Comparison of ENCODE assay signal across 24 cellular contexts in the genomic region with DNA sequence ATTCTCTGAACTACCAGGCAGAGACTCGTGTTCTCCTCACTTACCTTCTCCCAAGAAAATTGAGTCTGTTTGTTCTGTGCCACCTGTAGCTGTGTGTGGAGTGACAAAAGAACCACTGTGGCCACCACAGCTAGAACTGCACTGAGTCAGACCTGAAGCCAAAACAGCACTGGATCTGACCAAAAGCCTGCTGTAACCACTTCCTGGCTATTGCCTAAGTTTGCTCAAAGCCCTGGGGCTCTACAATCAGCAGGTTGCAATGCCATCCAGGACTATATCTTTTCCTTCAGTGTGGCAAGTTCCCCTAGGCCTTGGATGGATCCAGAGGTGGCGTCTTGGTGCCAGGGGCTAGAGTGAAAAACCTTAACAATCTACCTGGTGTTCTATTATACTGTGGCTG.
DNase-seq lines count a peak whose midpoint lies in the region; ATAC-seq and TF ChIP-seq lines count a peak whose summit lies in the region.
"Had no signal": no experiment of that assay in that cellular context is flagged by ENCODE, and none has a peak within 500 bp of the region (broad histone marks: within the 10 kb centered on the region; RNA-seq: fewer than 3 reads in every experiment).

No MANE protein-coding gene starts in this region.

- POLR2A ChIA-PET in PC-3 (lab: Charles Lee; ENCODE audit: unreplicated experiment), result no interaction called here

- H3K9ac ChIP-seq in PC-3 (ENCODE audit: low read length), result no peak overlapping the region
- H3K9ac ChIP-seq: BLaER1 had no signal

- CTCF ChIA-PET in PC-3 (lab: Charles Lee), result no interaction called here

- H3K79me2 ChIP-seq in PC-3 (ENCODE audit: low read length), result no peaks in the 10 kb centered on the region

- H3K27me3 ChIP-seq in PC-3 (ENCODE audit: low read length), result no peaks in the 10 kb centered on the region
- H3K27me3 ChIP-seq: MG63, Peyer's patch, SJSA1 had no signal

- ATAC-seq in PC-3 (no peak), HG03108 (IDR thresholded peaks at IDR 0.05; ENCODE audit: unreplicated experiment) (no peak)
- ATAC-seq: K562, Right ventricle myocardium inferior had no signal

- no peaks in the 10 kb centered on the region for H3F3A ChIP-seq in PC-3 (ENCODE audit: low read length, unreplicated experiment)

- no peaks in the 10 kb centered on the region for H3K9me2 ChIP-seq in PC-3 (replicated peaks; ENCODE audit: low read length)

- no peaks in the 10 kb centered on the region for H3K9me3 ChIP-seq in PC-3 (ENCODE audit: low read length)
- H3K9me3 ChIP-seq: BLaER1, MG63, Peyer's patch, SJSA1 had no signal

- intact Hi-C loops in PC-3 (cut with micrococcal nuclease), result no loop called here

- H2AFZ ChIP-seq in PC-3 (ENCODE audit: low read length), result no peak overlapping the region

- BruUV-seq in PC-3 (replicated peaks; lab: Mats Ljungman, UMichigan), result no TSS peak

- no peak overlapping the region for H3K4me2 ChIP-seq in PC-3 (ENCODE audit: low read length)
- H3K4me2 ChIP-seq: BLaER1 had no signal

- no peaks in the 10 kb centered on the region for H3K4me1 ChIP-seq in PC-3 (ENCODE audit: insufficient read depth, low read length)
- H3K4me1 ChIP-seq: BLaER1, Peyer's patch, SJSA1 had no signal

- no peak overlapping the region for H3K4me3 ChIP-seq in PC-3 (ENCODE audit: low read length)
- H3K4me3 ChIP-seq: BLaER1, K562, MG63, Peyer's patch, SJSA1 had no signal

- H4K20me1 ChIP-seq in PC-3 (ENCODE audit: low read length), result no peaks in the 10 kb centered on the region
- H4K20me1 ChIP-seq: BLaER1 had no signal

- H3K36me3 ChIP-seq in PC-3 (ENCODE audit: low read depth, low read length), result no peaks in the 10 kb centered on the region
- H3K36me3 ChIP-seq: BLaER1, MG63, Peyer's patch, SJSA1 had no signal

- peak; percentile 1 for DNase-seq in HPDE6-E6E7 (ENCODE audit: extremely low spot score)
- DNase-seq in PC-3, result peak; percentile 50
- peak; percentile 0 for DNase-seq in amniotic epithelial cell (ENCODE audit: low read depth)
- DNase-seq in kidney tubule cell (ENCODE audit: low spot score), result peak; percentile 1
- DNase-seq in activated T-cell treated with anti-CD3 and anti-CD28 coated beads, Interleukin-2, amount 50 U/mL, for 1 hour, result no peak
- no peak for DNase-seq in activated effector memory CD4-positive, alpha-beta T cell treated with Interleukin-2 at 50 U/mL for 16 hours
- DNase-seq: CD4-positive, CD25-positive, alpha-beta regulatory T cell; DMS153; DND-41; H7; MG63; NCI-H1048; NCI-H1417; NCI-H1694; NCI-H2029 treated with DMSO at 0.1 percent for 48 hours; NCI-H446 treated with DMSO at 0.1 percent for 48 hours; NCI-H526; NCI-H82; Peyer's patch had no signal

- no peak overlapping the region for H3K27ac ChIP-seq in PC-3 (ENCODE audit: low read length)
- H3K27ac ChIP-seq: BLaER1, Peyer's patch, SJSA1 had no signal

- no peak for TF ChIP-seq CTCF in PC-3 (conservative IDR thresholded peaks at IDR 0.05; ENCODE audit: low read depth, low read length)

Comparison
In these comparisons a context has a peak if more than half of its experiments do, and no peak if none do; other contexts are left out.
1. DNase-seq: peak in HPDE6-E6E7 (single experiment), PC-3 (single experiment), amniotic epithelial cell (single experiment) and kidney tubule cell (single experiment); none in activated T-cell treated with anti-CD3 and anti-CD28 coated beads, Interleukin-2, amount 50 U/mL, for 1 hour (single experiment) and activated effector memory CD4-positive, alpha-beta T cell treated with Interleukin-2 at 50 U/mL for 16 hours (single experiment).